Comparison of ENCODE assay signal across 15 cellular contexts in genomic region chr4:24809376-24809775, GRCh38. TPM values are rescaled to one million over a fixed set of nuclear protein-coding genes. Genes with fewer than 3 reads are reported as not detected.
DNase-seq lines count a peak whose midpoint lies in the region; ATAC-seq, FAIRE-seq and TF ChIP-seq lines count a peak whose summit lies in the region.
"Had no signal": no experiment of that assay in that cellular context is flagged by ENCODE, and none has a peak within 500 bp of the region (broad histone marks: within the 10 kb centered on the region; RNA-seq: fewer than 3 reads in every experiment).

No MANE protein-coding gene starts in this region.

- no peak overlapping the region for H3K27ac ChIP-seq in RWPE1
- H3K27ac ChIP-seq: BLaER1, left lung had no signal

- POLR2A ChIA-PET in RWPE1 (lab: Yijun Ruan, JAX; ENCODE audit: low non-redundant PET), result no interaction called here

- CTCF ChIA-PET in RWPE1 (lab: Yijun Ruan, JAX), result interaction anchor here (1.1 kb wide), 1 partner anchor 211 kb away, joined by 3 read pairs; no protein-coding TSS in a partner anchor

- ATAC-seq in left cardiac atrium, result peak; percentile 37 to 48
- peak; percentile 82 for ATAC-seq in SK-N-SH treated with all-trans-retinoic acid at 6 μM for 48 hours
- peak; percentile 40 for ATAC-seq in left ventricle myocardium superior
- ATAC-seq in T-helper 17 cell, result no peak
- ATAC-seq: left lung had no signal

- TF ChIP-seq CTCF in D721Med (IDR thresholded peaks at IDR 0.05; ENCODE audit: insufficient read depth, missing control alignments), result no peak
- TF ChIP-seq CTCF in RWPE1 (conservative IDR thresholded peaks at IDR 0.05; ENCODE audit: low read depth), result no peak

- H3K36me3 Mint-ChIP-seq in T-helper 17 cell (ENCODE audit: low read depth), result no peaks in the 10 kb centered on the region

- TF ChIP-seq POLR2A in GM12892 (IDR thresholded peaks at IDR 0.05; ENCODE audit: low read depth, low read length), result no peak

- H3K4me1 Mint-ChIP-seq in T-helper 17 cell, result no peaks in the 10 kb centered on the region
- H3K4me1 Mint-ChIP-seq: activated CD4-positive, alpha-beta T cell treated with anti-CD3 and anti-CD28 coated beads, Interleukin-2, amount 10 ng/mL, durations not matched to agents 24 days and 14 days had no signal

- H3K27ac Mint-ChIP-seq in T-helper 17 cell, result no peak overlapping the region
- H3K27ac Mint-ChIP-seq: activated CD4-positive, alpha-beta T cell treated with anti-CD3 and anti-CD28 coated beads, Interleukin-2, amount 10 ng/mL, durations not matched to agents 24 days and 14 days had no signal

- no peak for FAIRE-seq in D721Med (lab: Jason Lieb, UNC)
- FAIRE-seq in GM12892 (lab: Jason Lieb, UNC), result no peak
- FAIRE-seq: GM19239 had no signal

- no peaks in the 10 kb centered on the region for H3K9me3 ChIP-seq in T-helper 17 cell (ENCODE audit: control insufficient read depth, low read length, poor library complexity, severe bottlenecking)
- H3K9me3 ChIP-seq: BLaER1 had no signal

- no peak overlapping the region for H3K4me3 Mint-ChIP-seq in T-helper 17 cell
- H3K4me3 Mint-ChIP-seq: activated CD4-positive, alpha-beta T cell treated with anti-CD3 and anti-CD28 coated beads, Interleukin-2, amount 10 ng/mL, durations not matched to agents 24 days and 14 days had no signal

- H3K27me3 Mint-ChIP-seq in T-helper 17 cell, result no peaks in the 10 kb centered on the region

- intact Hi-C loops in left cardiac atrium (cut with DNase I), result no loop called here
- intact Hi-C loops in cardiac septum (cut with DNase I), result no loop called here
- intact Hi-C loops in left ventricle myocardium superior (cut with micrococcal nuclease), result no loop called here

- DNase-seq in left cardiac atrium (no peak), cardiac septum (ENCODE audit: low spot score) (no peak), left ventricle myocardium superior (no peak), D721Med (ENCODE audit: insufficient read length, low spot score) (no peak), RWPE1 (ENCODE audit: low spot score) (no peak), T-helper 17 cell (no peak), GM12892 (ENCODE audit: insufficient read length) (no peak)
- DNase-seq: activated CD4-positive, alpha-beta T cell treated with anti-CD3 and anti-CD28 coated beads, Interleukin-2, amount 10 ng/mL, durations not matched to agents 24 days and 14 days; activated effector memory CD4-positive, alpha-beta T cell treated with anti-CD3 and anti-CD28 coated beads, Interleukin-2, amount 50 U/mL, for 16 hours; left lung; NCI-H1105; stimulated activated CD4-positive, alpha-beta T cell treated with anti-CD3 and anti-CD28 coated beads, Interleukin-4, amount 100 ng/mL, for 24 hours had no signal

TF ChIP-seq in SK-N-SH treated with all-trans-retinoic acid at 6 μM for 48 hours, 23 proteins besides CTCF, POLR2A, EP300 and RAD21:
- no peak for TF ChIP-seq ZFP3 (CRISPR knock-in tag; IDR thresholded peaks at IDR 0.05)
- TF ChIP-seq PPARA (CRISPR knock-in tag; IDR thresholded peaks at IDR 0.05; ENCODE audit: borderline replicate concordance), result no peak

RNA-seq across cellular contexts. Expression of gene SOD3, which starts 14.0 kb away (rescaled TPM):
- total RNA-seq in left cardiac atrium (100 to 1,000 TPM in 1 of 2 donors, 10 to 100 TPM in 1; 69.4 to 120 TPM), cardiac septum (115 TPM), left ventricle myocardium superior (69.8 TPM), T-helper 17 cell (not detected)
- not detected for polyA plus RNA-seq in GM12892 (2012; ENCODE audit: missing spikeins)
- total RNA-seq: activated CD4-positive, alpha-beta T cell treated with anti-CD3 and anti-CD28 coated beads, Interleukin-2, amount 10 ng/mL, durations not matched to agents 24 days and 14 days had no signal

Comparison
In these comparisons a context has a peak if more than half of its experiments do, and no peak if none do; other contexts are left out.
1. RNA of gene SOD3, which starts 14.0 kb away (total RNA-seq): 69.4 to 120 TPM in left cardiac atrium, 115 TPM in cardiac septum (single experiment) and 69.8 TPM in left ventricle myocardium superior (single experiment); not detected in T-helper 17 cell; every median in the first group is over 10 times any median in the second.